ENCODE assay signal across 27 cellular contexts in genomic region chr15:86002444-86002843, GRCh38.
DNase-seq lines count a peak whose midpoint lies in the region; ATAC-seq lines count a peak whose summit lies in the region.
"Had no signal": no experiment of that assay in that cellular context is flagged by ENCODE, and none has a peak within 500 bp of the region (broad histone marks: within the 10 kb centered on the region; RNA-seq: fewer than 3 reads in every experiment).

No MANE protein-coding gene starts in this region.

- H3K9me3 Mint-ChIP-seq in activated CD8-positive, alpha-beta memory T cell treated with anti-CD3 and anti-CD28 coated beads, Interleukin-2, amount 10 ng/mL, durations not matched to agents 7 days and 5 days (ENCODE audit: low read depth), result no peaks in the 10 kb centered on the region
- H3K9me3 Mint-ChIP-seq: activated CD8-positive, alpha-beta T cell treated with anti-CD3 and anti-CD28 coated beads for 36 hours; activated naive CD8-positive, alpha-beta T cell treated with anti-CD3 and anti-CD28 coated beads, Interleukin-2, amount 10 ng/mL, durations not matched to agents 7 days and 5 days; endodermal cell; immature natural killer cell; stimulated activated naive CD8-positive, alpha-beta T cell treated with anti-CD3 and anti-CD28 coated beads, Interleukin-15, Interleukin-2, amounts not matched to agents 100 ng/mL and 50 ng/mL, for 24 hours had no signal

- no peaks in the 10 kb centered on the region for H3K4me1 Mint-ChIP-seq in activated CD8-positive, alpha-beta memory T cell treated with anti-CD3 and anti-CD28 coated beads, Interleukin-2, amount 10 ng/mL, durations not matched to agents 7 days and 5 days
- H3K4me1 Mint-ChIP-seq: activated naive CD8-positive, alpha-beta T cell treated with anti-CD3 and anti-CD28 coated beads, Interleukin-2, amount 10 ng/mL, durations not matched to agents 7 days and 5 days; B cell; CD8-positive, alpha-beta memory T cell; endodermal cell; immature natural killer cell had no signal

- H3K27me3 Mint-ChIP-seq in activated CD8-positive, alpha-beta memory T cell treated with anti-CD3 and anti-CD28 coated beads, Interleukin-2, amount 10 ng/mL, durations not matched to agents 7 days and 5 days, result peaks cover 3% of the 10 kb centered on the region

- no peak overlapping the region for H3K4me3 Mint-ChIP-seq in activated CD8-positive, alpha-beta memory T cell treated with anti-CD3 and anti-CD28 coated beads, Interleukin-2, amount 10 ng/mL, durations not matched to agents 7 days and 5 days
- H3K4me3 Mint-ChIP-seq: activated CD8-positive, alpha-beta T cell treated with anti-CD3 and anti-CD28 coated beads for 36 hours; activated naive CD8-positive, alpha-beta T cell treated with anti-CD3 and anti-CD28 coated beads, Interleukin-2, amount 10 ng/mL, durations not matched to agents 7 days and 5 days; B cell; CD8-positive, alpha-beta memory T cell; endodermal cell; immature natural killer cell; stimulated activated naive CD8-positive, alpha-beta T cell treated with anti-CD3 and anti-CD28 coated beads, Interleukin-15, Interleukin-2, amounts not matched to agents 100 ng/mL and 50 ng/mL, for 24 hours had no signal

- CTCF ChIA-PET in activated CD8-positive, alpha-beta memory T cell treated with anti-CD3 and anti-CD28 coated beads, Interleukin-2, amount 10 ng/mL, durations not matched to agents 7 days and 5 days (lab: Charles Lee), result interaction anchor here (0.6 kb wide), 1 partner anchor 1807 kb away, joined by 3 read pairs; no protein-coding TSS in a partner anchor

- H3K27ac Mint-ChIP-seq in activated CD8-positive, alpha-beta memory T cell treated with anti-CD3 and anti-CD28 coated beads, Interleukin-2, amount 10 ng/mL, durations not matched to agents 7 days and 5 days, result no peak overlapping the region
- H3K27ac Mint-ChIP-seq: activated CD8-positive, alpha-beta T cell treated with anti-CD3 and anti-CD28 coated beads for 36 hours; activated naive CD8-positive, alpha-beta T cell treated with anti-CD3 and anti-CD28 coated beads, Interleukin-2, amount 10 ng/mL, durations not matched to agents 7 days and 5 days; B cell; CD8-positive, alpha-beta memory T cell; endodermal cell; immature natural killer cell; stimulated activated naive CD8-positive, alpha-beta T cell treated with anti-CD3 and anti-CD28 coated beads, Interleukin-15, Interleukin-2, amounts not matched to agents 100 ng/mL and 50 ng/mL, for 24 hours had no signal

- peak; percentile 91 for DNase-seq in COLO829 (ENCODE audit: low spot score)
- DNase-seq in NCI-H1417 (lab: John Stamatoyannopoulos, UW), result peak in 2 of 3 experiments; percentile 43 to 78
- DNase-seq in NCI-H82 (lab: John Stamatoyannopoulos, UW), result peak; percentile 99
- DNase-seq in myocyte (ENCODE audit: low read depth), result peak; percentile 35
- DNase-seq in iPS-NIHi7 (ENCODE audit: extremely low spot score), result no peak
- DNase-seq in activated CD8-positive, alpha-beta memory T cell treated with anti-CD3 and anti-CD28 coated beads, Interleukin-2, amount 10 ng/mL, durations not matched to agents 7 days and 5 days, result no peak
- no peak for DNase-seq in stimulated activated CD4-positive, alpha-beta T cell treated with anti-CD3 and anti-CD28 coated beads, Interleukin-15, amount 100 ng/mL, for 24 hours
- DNase-seq: activated CD4-positive, alpha-beta T cell treated with anti-CD3 and anti-CD28 coated beads for 1 hour; activated CD8-positive, alpha-beta T cell treated with anti-CD3 and anti-CD28 coated beads for 36 hours; activated effector memory CD4-positive, alpha-beta T cell treated with Interleukin-2 at 50 U/mL for 16 hours; activated naive CD8-positive, alpha-beta T cell treated with anti-CD3 and anti-CD28 coated beads, Interleukin-2, amount 10 ng/mL, durations not matched to agents 7 days and 5 days; activated T-cell treated with anti-CD3 and anti-CD28 coated beads for 4 hours; CD8-positive, alpha-beta memory T cell; central memory CD4-positive, alpha-beta T cell; endodermal cell; hippocampal formation; immature natural killer cell; IMR-90; mesenchymal stem cell; NCI-H1105 treated with DMSO at 0.1 percent for 48 hours; occipital lobe; RPMI8226; T-helper 2 cell had no signal

- ATAC-seq in activated CD8-positive, alpha-beta memory T cell treated with anti-CD3 and anti-CD28 coated beads, Interleukin-2, amount 10 ng/mL, durations not matched to agents 7 days and 5 days, result no peak
- no peak for ATAC-seq in GM21529 (IDR thresholded peaks at IDR 0.05; ENCODE audit: unreplicated experiment)
- ATAC-seq: activated CD8-positive, alpha-beta T cell treated with anti-CD3 and anti-CD28 coated beads for 36 hours; left lobe of liver had no signal

- no peaks in the 10 kb centered on the region for H3K36me3 Mint-ChIP-seq in activated CD8-positive, alpha-beta memory T cell treated with anti-CD3 and anti-CD28 coated beads, Interleukin-2, amount 10 ng/mL, durations not matched to agents 7 days and 5 days
- H3K36me3 Mint-ChIP-seq: activated naive CD8-positive, alpha-beta T cell treated with anti-CD3 and anti-CD28 coated beads, Interleukin-2, amount 10 ng/mL, durations not matched to agents 7 days and 5 days; CD8-positive, alpha-beta memory T cell; immature natural killer cell had no signal

Comparison
In these comparisons a context has a peak if more than half of its experiments do, and no peak if none do; other contexts are left out.
1. DNase-seq: peak in COLO829 (single experiment), NCI-H1417 (2 of 3), NCI-H82 (single experiment) and myocyte (single experiment); none in iPS-NIHi7 (single experiment), activated CD8-positive, alpha-beta memory T cell treated with anti-CD3 and anti-CD28 coated beads, Interleukin-2, amount 10 ng/mL, durations not matched to agents 7 days and 5 days (single experiment) and stimulated activated CD4-positive, alpha-beta T cell treated with anti-CD3 and anti-CD28 coated beads, Interleukin-15, amount 100 ng/mL, for 24 hours (single experiment).